ENCODE assay signal across 4 cellular contexts in genomic region chr19:40879349-40879748, GRCh38. TPM values are rescaled to one million over a fixed set of nuclear protein-coding genes. Genes with fewer than 3 reads are reported as not detected.
"Had no signal": no experiment of that assay in that cellular context is flagged by ENCODE, and none has a peak within 500 bp of the region (broad histone marks: within the 10 kb centered on the region; RNA-seq: fewer than 3 reads in every experiment).

No MANE protein-coding gene starts in this region.

RNA-seq across cellular contexts. Expression of gene CYP2A7, which starts 2.7 kb away (rescaled TPM):
- total RNA-seq: LHCN-M2, M059J, MCF 10A, NCI-H460 had no signal

RNA-seq across cellular contexts. Expression of gene CYP2A6, which starts 29.1 kb away (rescaled TPM):
- total RNA-seq: LHCN-M2, M059J, MCF 10A, NCI-H460 had no signal
